17 cellular contexts compared by ENCODE assay signal in genomic region chr11:95688015-95688414, GRCh38.
A peak's percentile ranks its signal among the peaks of the same experiment; 100 is the strongest.
DNase-seq lines count a peak whose midpoint lies in the region; ATAC-seq and TF ChIP-seq lines count a peak whose summit lies in the region.
"Had no signal": no experiment of that assay in that cellular context is flagged by ENCODE, and none has a peak within 500 bp of the region (broad histone marks: within the 10 kb centered on the region; RNA-seq: fewer than 3 reads in every experiment).

No MANE protein-coding gene starts in this region.

- ATAC-seq in activated CD4-positive, CD25-positive, alpha-beta regulatory T cell treated with anti-CD3 and anti-CD28 coated beads, Interleukin-2, amount 50 U/mL, for 24 hours = peak; percentile 21 to 29
- ATAC-seq in left ventricle myocardium superior = no peak
- ATAC-seq in activated CD8-positive, alpha-beta T cell treated with anti-CD3 and anti-CD28 coated beads, Interleukin-2, amount 10 ng/mL, durations not matched to agents 7 days and 5 days = no peak

- H3K4me1 Mint-ChIP-seq in activated CD8-positive, alpha-beta T cell treated with anti-CD3 and anti-CD28 coated beads, Interleukin-2, amount 10 ng/mL, durations not matched to agents 7 days and 5 days (ENCODE audit: low read depth) = peaks cover 22% of the 10 kb centered on the region
- H3K4me1 Mint-ChIP-seq: CD14-positive monocyte had no signal

- WGBS in spleen, 5 donors = 91 to 93% (median 92%) methylated on average over 2 of the region's 2 CpGs

- TF ChIP-seq CTCF in left ventricle myocardium inferior (IDR thresholded peaks at IDR 0.05; ENCODE audit: borderline replicate concordance) (no peak), spleen (IDR thresholded peaks at IDR 0.05 in 8 of 11, conservative IDR thresholded peaks at IDR 0.05 in 3 of 11) (no peak)

- peak overlapping the region; percentile 44 for H3K27ac ChIP-seq in left ventricle myocardium inferior (replicated peaks)
- peak overlapping the region in 5 of 8 donors; percentile 5 to 64 (median 31) for H3K27ac ChIP-seq in spleen

- peak overlapping the region; percentile 65 for H3K27ac Mint-ChIP-seq in activated CD8-positive, alpha-beta T cell treated with anti-CD3 and anti-CD28 coated beads, Interleukin-2, amount 10 ng/mL, durations not matched to agents 7 days and 5 days
- H3K27ac Mint-ChIP-seq: CD14-positive monocyte had no signal

- no peak overlapping the region for H3K4me3 Mint-ChIP-seq in activated CD8-positive, alpha-beta T cell treated with anti-CD3 and anti-CD28 coated beads, Interleukin-2, amount 10 ng/mL, durations not matched to agents 7 days and 5 days
- H3K4me3 Mint-ChIP-seq: CD14-positive monocyte had no signal

- intact Hi-C loops in left ventricle myocardium inferior (cut with micrococcal nuclease) = no loop called here
- intact Hi-C loops in left ventricle myocardium superior (cut with micrococcal nuclease) = no loop called here
- intact Hi-C loops in spleen (cut with DNase I; ENCODE audit: low total_unique reads) = no loop called here

- H3K9me3 Mint-ChIP-seq in activated CD8-positive, alpha-beta T cell treated with anti-CD3 and anti-CD28 coated beads, Interleukin-2, amount 10 ng/mL, durations not matched to agents 7 days and 5 days (ENCODE audit: insufficient read depth) = peaks cover 9% of the 10 kb centered on the region

- POLR2A ChIA-PET in activated CD8-positive, alpha-beta T cell treated with anti-CD3 and anti-CD28 coated beads, Interleukin-2, amount 10 ng/mL, durations not matched to agents 7 days and 5 days (lab: Charles Lee) = interaction anchor here (1.0 to 1.8 kb wide), 3 partner anchors 10 to 456 kb away, joined by 3 to 7 read pairs (median 4); no protein-coding TSS in a partner anchor

- no peaks in the 10 kb centered on the region for H3K27me3 Mint-ChIP-seq in activated CD8-positive, alpha-beta T cell treated with anti-CD3 and anti-CD28 coated beads, Interleukin-2, amount 10 ng/mL, durations not matched to agents 7 days and 5 days (ENCODE audit: low read depth)

- H3K27me3 ChIP-seq in left ventricle myocardium inferior (ENCODE audit: low read depth) = no peaks in the 10 kb centered on the region
- H3K27me3 ChIP-seq in spleen (replicated peaks in 1 of 7) = no peaks in the 10 kb centered on the region
- H3K27me3 ChIP-seq: Peyer's patch had no signal

- H3K36me3 ChIP-seq in left ventricle myocardium inferior = no peaks in the 10 kb centered on the region
- no peaks in the 10 kb centered on the region for H3K36me3 ChIP-seq in spleen
- H3K36me3 ChIP-seq: Peyer's patch had no signal

- peaks cover 20% of the 10 kb centered on the region for H3K36me3 Mint-ChIP-seq in activated CD8-positive, alpha-beta T cell treated with anti-CD3 and anti-CD28 coated beads, Interleukin-2, amount 10 ng/mL, durations not matched to agents 7 days and 5 days (ENCODE audit: low read depth)
- H3K36me3 Mint-ChIP-seq: CD14-positive monocyte had no signal

- TF ChIP-seq POLR2A in spleen (IDR thresholded peaks at IDR 0.05) = no peak

- no peak for DNase-seq in activated CD4-positive, CD25-positive, alpha-beta regulatory T cell (lab: John Stamatoyannopoulos, UW)
- DNase-seq in left ventricle myocardium inferior (no peak), left ventricle myocardium superior (no peak), spleen (no peak), dermis blood vessel endothelial cell (no peak), iPS-NIHi11 (ENCODE audit: low spot score) (no peak)
- DNase-seq in activated CD8-positive, alpha-beta T cell treated with anti-CD3 and anti-CD28 coated beads, Interleukin-2, amount 10 ng/mL, durations not matched to agents 7 days and 5 days = no peak
- DNase-seq: 8988T; Calu3; KG1; NCI-H1105 treated with DMSO at 0.1 percent for 48 hours; NCI-H1694; NCI-H2081 treated with DMSO at 0.1 percent for 48 hours; NK-92 treated with Interleukin-12 subunit alpha and Interleukin-12 subunit beta, amount 100 ng/mL, for 24 hours; Peyer's patch had no signal

- H3K4me1 ChIP-seq in left ventricle myocardium inferior (peaks cover 11% of the 10 kb centered on the region), spleen (peaks cover 0 to 27% (median 8%) of the 10 kb centered on the region in 6 donors)

- CTCF ChIA-PET in activated CD8-positive, alpha-beta T cell treated with anti-CD3 and anti-CD28 coated beads, Interleukin-2, amount 10 ng/mL, durations not matched to agents 7 days and 5 days (lab: Charles Lee) = interaction anchor here (0.6 to 10.3 kb wide), 8 partner anchors 9 to 536 kb away, joined by 3 to 103 read pairs (median 5); no protein-coding TSS in a partner anchor

- H3K9me3 ChIP-seq in left ventricle myocardium inferior (replicated peaks) = peaks cover 4% of the 10 kb centered on the region
- no peaks in the 10 kb centered on the region for H3K9me3 ChIP-seq in spleen
- H3K9me3 ChIP-seq: Peyer's patch had no signal

- no peak overlapping the region for H3K4me3 ChIP-seq in left ventricle myocardium inferior
- H3K4me3 ChIP-seq in spleen = no peak overlapping the region
- H3K4me3 ChIP-seq: Peyer's patch had no signal

Comparison
In these comparisons a context has a peak if more than half of its experiments do, and no peak if none do; other contexts are left out.
1. ATAC-seq: peak in activated CD4-positive, CD25-positive, alpha-beta regulatory T cell treated with anti-CD3 and anti-CD28 coated beads, Interleukin-2, amount 50 U/mL, for 24 hours (2 of 2); none in left ventricle myocardium superior (single experiment) and activated CD8-positive, alpha-beta T cell treated with anti-CD3 and anti-CD28 coated beads, Interleukin-2, amount 10 ng/mL, durations not matched to agents 7 days and 5 days (single experiment).